Comparison of ENCODE assay signal across 1 cellular context in genomic region chr7:77691892-77692491, GRCh38.
TF ChIP-seq lines count a peak whose summit lies in the region.

No MANE protein-coding gene starts in this region.

TF ChIP-seq in HepG2, 621 proteins besides CTCF, POLR2A, EP300 and RAD21 (continued from another document and continues in another):
- TF ChIP-seq SP5 (CRISPR knock-in tag; IDR thresholded peaks at IDR 0.05; ENCODE audit: borderline replicate concordance, low read depth) (no peak), YEATS2 (CRISPR knock-in tag; IDR thresholded peaks at IDR 0.05; ENCODE audit: borderline replicate concordance) (no peak), MAFG (CRISPR knock-in tag; IDR thresholded peaks at IDR 0.05) (no peak), EHMT2 (IDR thresholded peaks at IDR 0.05; ENCODE audit: borderline replicate concordance, low read depth, low read length) (0 out of 2 replicates have a peak, but pooled peaks have one; percentile 25), ZNF253 (CRISPR knock-in tag; IDR thresholded peaks at IDR 0.05; ENCODE audit: borderline replicate concordance) (no peak), XBP1 (CRISPR knock-in tag; IDR thresholded peaks at IDR 0.05) (no peak), TBX3 (IDR thresholded peaks at IDR 0.05; ENCODE audit: borderline replicate concordance) (no peak), DMTF1 (CRISPR knock-in tag; IDR thresholded peaks at IDR 0.05) (no peak), ZNF615 (CRISPR knock-in tag; IDR thresholded peaks at IDR 0.05; ENCODE audit: borderline replicate concordance) (no peak), ZFP36 (IDR thresholded peaks at IDR 0.05; ENCODE audit: borderline replicate concordance, low read depth, low read length, partially characterized antibody) (no peak), ELF4 (CRISPR knock-in tag; IDR thresholded peaks at IDR 0.05; ENCODE audit: borderline replicate concordance) (no peak), FOXM1 (CRISPR knock-in tag; IDR thresholded peaks at IDR 0.05) (no peak), PTBP1 (IDR thresholded peaks at IDR 0.05; ENCODE audit: low read depth, low read length, poor library complexity, severe bottlenecking) (no peak), TCF12 (IDR thresholded peaks at IDR 0.05) (no peak), TCF12 (CRISPR knock-in tag; IDR thresholded peaks at IDR 0.05) (no peak), ZNF775 (CRISPR knock-in tag; IDR thresholded peaks at IDR 0.05; ENCODE audit: borderline replicate concordance) (no peak), RARA (CRISPR knock-in tag; IDR thresholded peaks at IDR 0.05) (peak; percentile 27; the same call in 1 of the 2 replicates), ZNF468 (CRISPR knock-in tag; IDR thresholded peaks at IDR 0.05) (no peak), ZNF121 (CRISPR knock-in tag; IDR thresholded peaks at IDR 0.05) (no peak), EED (CRISPR knock-in tag; IDR thresholded peaks at IDR 0.05) (no peak), ZNF296 (CRISPR knock-in tag; conservative IDR thresholded peaks at IDR 0.05) (no peak)
- TF ChIP-seq, protein P1, sequence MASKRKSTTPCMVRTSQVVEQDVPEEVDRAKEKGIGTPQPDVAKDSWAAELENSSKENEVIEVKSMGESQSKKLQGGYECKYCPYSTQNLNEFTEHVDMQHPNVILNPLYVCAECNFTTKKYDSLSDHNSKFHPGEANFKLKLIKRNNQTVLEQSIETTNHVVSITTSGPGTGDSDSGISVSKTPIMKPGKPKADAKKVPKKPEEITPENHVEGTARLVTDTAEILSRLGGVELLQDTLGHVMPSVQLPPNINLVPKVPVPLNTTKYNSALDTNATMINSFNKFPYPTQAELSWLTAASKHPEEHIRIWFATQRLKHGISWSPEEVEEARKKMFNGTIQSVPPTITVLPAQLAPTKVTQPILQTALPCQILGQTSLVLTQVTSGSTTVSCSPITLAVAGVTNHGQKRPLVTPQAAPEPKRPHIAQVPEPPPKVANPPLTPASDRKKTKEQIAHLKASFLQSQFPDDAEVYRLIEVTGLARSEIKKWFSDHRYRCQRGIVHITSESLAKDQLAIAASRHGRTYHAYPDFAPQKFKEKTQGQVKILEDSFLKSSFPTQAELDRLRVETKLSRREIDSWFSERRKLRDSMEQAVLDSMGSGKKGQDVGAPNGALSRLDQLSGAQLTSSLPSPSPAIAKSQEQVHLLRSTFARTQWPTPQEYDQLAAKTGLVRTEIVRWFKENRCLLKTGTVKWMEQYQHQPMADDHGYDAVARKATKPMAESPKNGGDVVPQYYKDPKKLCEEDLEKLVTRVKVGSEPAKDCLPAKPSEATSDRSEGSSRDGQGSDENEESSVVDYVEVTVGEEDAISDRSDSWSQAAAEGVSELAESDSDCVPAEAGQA (IDR thresholded peaks at IDR 0.05; ENCODE audit: low read depth): no peak
- TF ChIP-seq, protein P1 (CRISPR knock-in tag; IDR thresholded peaks at IDR 0.05; ENCODE audit: borderline replicate concordance): no peak
- TF ChIP-seq, protein P2, sequence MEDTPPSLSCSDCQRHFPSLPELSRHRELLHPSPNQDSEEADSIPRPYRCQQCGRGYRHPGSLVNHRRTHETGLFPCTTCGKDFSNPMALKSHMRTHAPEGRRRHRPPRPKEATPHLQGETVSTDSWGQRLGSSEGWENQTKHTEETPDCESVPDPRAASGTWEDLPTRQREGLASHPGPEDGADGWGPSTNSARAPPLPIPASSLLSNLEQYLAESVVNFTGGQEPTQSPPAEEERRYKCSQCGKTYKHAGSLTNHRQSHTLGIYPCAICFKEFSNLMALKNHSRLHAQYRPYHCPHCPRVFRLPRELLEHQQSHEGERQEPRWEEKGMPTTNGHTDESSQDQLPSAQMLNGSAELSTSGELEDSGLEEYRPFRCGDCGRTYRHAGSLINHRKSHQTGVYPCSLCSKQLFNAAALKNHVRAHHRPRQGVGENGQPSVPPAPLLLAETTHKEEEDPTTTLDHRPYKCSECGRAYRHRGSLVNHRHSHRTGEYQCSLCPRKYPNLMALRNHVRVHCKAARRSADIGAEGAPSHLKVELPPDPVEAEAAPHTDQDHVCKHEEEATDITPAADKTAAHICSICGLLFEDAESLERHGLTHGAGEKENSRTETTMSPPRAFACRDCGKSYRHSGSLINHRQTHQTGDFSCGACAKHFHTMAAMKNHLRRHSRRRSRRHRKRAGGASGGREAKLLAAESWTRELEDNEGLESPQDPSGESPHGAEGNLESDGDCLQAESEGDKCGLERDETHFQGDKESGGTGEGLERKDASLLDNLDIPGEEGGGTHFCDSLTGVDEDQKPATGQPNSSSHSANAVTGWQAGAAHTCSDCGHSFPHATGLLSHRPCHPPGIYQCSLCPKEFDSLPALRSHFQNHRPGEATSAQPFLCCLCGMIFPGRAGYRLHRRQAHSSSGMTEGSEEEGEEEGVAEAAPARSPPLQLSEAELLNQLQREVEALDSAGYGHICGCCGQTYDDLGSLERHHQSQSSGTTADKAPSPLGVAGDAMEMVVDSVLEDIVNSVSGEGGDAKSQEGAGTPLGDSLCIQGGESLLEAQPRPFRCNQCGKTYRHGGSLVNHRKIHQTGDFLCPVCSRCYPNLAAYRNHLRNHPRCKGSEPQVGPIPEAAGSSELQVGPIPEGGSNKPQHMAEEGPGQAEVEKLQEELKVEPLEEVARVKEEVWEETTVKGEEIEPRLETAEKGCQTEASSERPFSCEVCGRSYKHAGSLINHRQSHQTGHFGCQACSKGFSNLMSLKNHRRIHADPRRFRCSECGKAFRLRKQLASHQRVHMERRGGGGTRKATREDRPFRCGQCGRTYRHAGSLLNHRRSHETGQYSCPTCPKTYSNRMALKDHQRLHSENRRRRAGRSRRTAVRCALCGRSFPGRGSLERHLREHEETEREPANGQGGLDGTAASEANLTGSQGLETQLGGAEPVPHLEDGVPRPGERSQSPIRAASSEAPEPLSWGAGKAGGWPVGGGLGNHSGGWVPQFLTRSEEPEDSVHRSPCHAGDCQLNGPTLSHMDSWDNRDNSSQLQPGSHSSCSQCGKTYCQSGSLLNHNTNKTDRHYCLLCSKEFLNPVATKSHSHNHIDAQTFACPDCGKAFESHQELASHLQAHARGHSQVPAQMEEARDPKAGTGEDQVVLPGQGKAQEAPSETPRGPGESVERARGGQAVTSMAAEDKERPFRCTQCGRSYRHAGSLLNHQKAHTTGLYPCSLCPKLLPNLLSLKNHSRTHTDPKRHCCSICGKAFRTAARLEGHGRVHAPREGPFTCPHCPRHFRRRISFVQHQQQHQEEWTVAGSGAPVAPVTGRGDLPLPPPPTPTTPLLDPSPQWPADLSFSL (CRISPR knock-in tag; IDR thresholded peaks at IDR 0.05): no peak
- TF ChIP-seq, protein P3, sequence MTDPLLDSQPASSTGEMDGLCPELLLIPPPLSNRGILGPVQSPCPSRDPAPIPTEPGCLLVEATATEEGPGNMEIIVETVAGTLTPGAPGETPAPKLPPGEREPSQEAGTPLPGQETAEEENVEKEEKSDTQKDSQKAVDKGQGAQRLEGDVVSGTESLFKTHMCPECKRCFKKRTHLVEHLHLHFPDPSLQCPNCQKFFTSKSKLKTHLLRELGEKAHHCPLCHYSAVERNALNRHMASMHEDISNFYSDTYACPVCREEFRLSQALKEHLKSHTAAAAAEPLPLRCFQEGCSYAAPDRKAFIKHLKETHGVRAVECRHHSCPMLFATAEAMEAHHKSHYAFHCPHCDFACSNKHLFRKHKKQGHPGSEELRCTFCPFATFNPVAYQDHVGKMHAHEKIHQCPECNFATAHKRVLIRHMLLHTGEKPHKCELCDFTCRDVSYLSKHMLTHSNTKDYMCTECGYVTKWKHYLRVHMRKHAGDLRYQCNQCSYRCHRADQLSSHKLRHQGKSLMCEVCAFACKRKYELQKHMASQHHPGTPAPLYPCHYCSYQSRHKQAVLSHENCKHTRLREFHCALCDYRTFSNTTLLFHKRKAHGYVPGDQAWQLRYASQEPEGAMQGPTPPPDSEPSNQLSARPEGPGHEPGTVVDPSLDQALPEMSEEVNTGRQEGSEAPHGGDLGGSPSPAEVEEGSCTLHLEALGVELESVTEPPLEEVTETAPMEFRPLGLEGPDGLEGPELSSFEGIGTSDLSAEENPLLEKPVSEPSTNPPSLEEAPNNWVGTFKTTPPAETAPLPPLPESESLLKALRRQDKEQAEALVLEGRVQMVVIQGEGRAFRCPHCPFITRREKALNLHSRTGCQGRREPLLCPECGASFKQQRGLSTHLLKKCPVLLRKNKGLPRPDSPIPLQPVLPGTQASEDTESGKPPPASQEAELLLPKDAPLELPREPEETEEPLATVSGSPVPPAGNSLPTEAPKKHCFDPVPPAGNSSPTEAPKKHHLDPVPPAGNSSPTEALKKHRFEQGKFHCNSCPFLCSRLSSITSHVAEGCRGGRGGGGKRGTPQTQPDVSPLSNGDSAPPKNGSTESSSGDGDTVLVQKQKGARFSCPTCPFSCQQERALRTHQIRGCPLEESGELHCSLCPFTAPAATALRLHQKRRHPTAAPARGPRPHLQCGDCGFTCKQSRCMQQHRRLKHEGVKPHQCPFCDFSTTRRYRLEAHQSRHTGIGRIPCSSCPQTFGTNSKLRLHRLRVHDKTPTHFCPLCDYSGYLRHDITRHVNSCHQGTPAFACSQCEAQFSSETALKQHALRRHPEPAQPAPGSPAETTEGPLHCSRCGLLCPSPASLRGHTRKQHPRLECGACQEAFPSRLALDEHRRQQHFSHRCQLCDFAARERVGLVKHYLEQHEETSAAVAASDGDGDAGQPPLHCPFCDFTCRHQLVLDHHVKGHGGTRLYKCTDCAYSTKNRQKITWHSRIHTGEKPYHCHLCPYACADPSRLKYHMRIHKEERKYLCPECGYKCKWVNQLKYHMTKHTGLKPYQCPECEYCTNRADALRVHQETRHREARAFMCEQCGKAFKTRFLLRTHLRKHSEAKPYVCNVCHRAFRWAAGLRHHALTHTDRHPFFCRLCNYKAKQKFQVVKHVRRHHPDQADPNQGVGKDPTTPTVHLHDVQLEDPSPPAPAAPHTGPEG (CRISPR knock-in tag; IDR thresholded peaks at IDR 0.05): no peak
- TF ChIP-seq, protein P4, sequence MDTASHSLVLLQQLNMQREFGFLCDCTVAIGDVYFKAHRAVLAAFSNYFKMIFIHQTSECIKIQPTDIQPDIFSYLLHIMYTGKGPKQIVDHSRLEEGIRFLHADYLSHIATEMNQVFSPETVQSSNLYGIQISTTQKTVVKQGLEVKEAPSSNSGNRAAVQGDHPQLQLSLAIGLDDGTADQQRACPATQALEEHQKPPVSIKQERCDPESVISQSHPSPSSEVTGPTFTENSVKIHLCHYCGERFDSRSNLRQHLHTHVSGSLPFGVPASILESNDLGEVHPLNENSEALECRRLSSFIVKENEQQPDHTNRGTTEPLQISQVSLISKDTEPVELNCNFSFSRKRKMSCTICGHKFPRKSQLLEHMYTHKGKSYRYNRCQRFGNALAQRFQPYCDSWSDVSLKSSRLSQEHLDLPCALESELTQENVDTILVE (CRISPR knock-in tag; IDR thresholded peaks at IDR 0.05): no peak
- TF ChIP-seq, protein P5, sequence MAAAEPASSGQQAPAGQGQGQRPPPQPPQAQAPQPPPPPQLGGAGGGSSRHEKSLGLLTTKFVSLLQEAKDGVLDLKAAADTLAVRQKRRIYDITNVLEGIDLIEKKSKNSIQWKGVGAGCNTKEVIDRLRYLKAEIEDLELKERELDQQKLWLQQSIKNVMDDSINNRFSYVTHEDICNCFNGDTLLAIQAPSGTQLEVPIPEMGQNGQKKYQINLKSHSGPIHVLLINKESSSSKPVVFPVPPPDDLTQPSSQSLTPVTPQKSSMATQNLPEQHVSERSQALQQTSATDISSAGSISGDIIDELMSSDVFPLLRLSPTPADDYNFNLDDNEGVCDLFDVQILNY (CRISPR knock-in tag; conservative IDR thresholded peaks at IDR 0.05): no peak
- TF ChIP-seq, protein P6, sequence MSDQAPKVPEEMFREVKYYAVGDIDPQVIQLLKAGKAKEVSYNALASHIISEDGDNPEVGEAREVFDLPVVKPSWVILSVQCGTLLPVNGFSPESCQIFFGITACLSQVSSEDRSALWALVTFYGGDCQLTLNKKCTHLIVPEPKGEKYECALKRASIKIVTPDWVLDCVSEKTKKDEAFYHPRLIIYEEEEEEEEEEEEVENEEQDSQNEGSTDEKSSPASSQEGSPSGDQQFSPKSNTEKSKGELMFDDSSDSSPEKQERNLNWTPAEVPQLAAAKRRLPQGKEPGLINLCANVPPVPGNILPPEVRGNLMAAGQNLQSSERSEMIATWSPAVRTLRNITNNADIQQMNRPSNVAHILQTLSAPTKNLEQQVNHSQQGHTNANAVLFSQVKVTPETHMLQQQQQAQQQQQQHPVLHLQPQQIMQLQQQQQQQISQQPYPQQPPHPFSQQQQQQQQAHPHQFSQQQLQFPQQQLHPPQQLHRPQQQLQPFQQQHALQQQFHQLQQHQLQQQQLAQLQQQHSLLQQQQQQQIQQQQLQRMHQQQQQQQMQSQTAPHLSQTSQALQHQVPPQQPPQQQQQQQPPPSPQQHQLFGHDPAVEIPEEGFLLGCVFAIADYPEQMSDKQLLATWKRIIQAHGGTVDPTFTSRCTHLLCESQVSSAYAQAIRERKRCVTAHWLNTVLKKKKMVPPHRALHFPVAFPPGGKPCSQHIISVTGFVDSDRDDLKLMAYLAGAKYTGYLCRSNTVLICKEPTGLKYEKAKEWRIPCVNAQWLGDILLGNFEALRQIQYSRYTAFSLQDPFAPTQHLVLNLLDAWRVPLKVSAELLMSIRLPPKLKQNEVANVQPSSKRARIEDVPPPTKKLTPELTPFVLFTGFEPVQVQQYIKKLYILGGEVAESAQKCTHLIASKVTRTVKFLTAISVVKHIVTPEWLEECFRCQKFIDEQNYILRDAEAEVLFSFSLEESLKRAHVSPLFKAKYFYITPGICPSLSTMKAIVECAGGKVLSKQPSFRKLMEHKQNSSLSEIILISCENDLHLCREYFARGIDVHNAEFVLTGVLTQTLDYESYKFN (CRISPR knock-in tag; conservative IDR thresholded peaks at IDR 0.05): peak; percentile 85
